In the genomic region with DNA sequence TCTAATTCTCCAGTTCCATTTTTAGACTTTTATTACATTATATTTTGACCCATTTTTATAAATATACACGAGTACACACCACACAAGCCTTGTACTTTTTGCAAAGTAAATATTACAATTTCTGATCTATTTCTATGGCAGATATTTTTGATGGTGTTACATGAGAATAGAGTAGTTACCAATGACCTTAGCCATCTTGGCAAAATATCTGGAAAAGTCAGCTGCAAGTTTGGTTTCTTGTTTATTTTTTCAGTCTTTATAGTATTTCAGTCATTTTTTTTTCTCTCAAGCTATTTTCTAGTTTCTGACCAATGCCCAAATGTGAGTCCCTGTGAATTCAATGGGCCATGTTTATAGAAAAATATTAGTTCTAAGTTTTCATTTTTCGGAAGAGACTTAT, we compare ENCODE assay signal across 28 cellular contexts.
"Had no signal": no experiment of that assay in that cellular context is flagged by ENCODE, and none has a peak within 500 bp of the region (broad histone marks: within the 10 kb centered on the region; RNA-seq: fewer than 3 reads in every experiment).

No MANE protein-coding gene starts in this region.

- DNase-seq: hypothalamus; immature natural killer cell; kidney; left colon; left lung; lower lobe of right lung; mammary epithelial cell; mesenchymal stem cell; naive thymus-derived CD8-positive, alpha-beta T cell; nucleus accumbens; pancreas; posterior cingulate gyrus; retina; right cardiac atrium; spleen; stimulated activated CD4-positive, alpha-beta T cell treated with anti-CD3 and anti-CD28 coated beads, Interleukin-4, amount 100 ng/mL, for 24 hours; stimulated activated naive CD4-positive, alpha-beta T cell; tibial artery; trophoblast cell; upper lobe of right lung had no signal

- H3K27me3 ChIP-seq: left lung, pancreas, spleen, suprapubic skin, tibial artery, upper lobe of right lung had no signal

- FAIRE-seq: islet of Langerhans, kidney, pancreas, urothelium cell line had no signal

- H3K36me3 ChIP-seq: left lung, lower lobe of right lung, pancreas, prostate gland, spleen, suprapubic skin, thoracic aorta, tibial artery, upper lobe of right lung had no signal

- H3K4me1 ChIP-seq: left lung, prostate gland, spleen, suprapubic skin, tibial artery had no signal

- H3K4me3 ChIP-seq: left lung, lower lobe of right lung, pancreas, prostate gland, skin epidermis, spleen, suprapubic skin, thoracic aorta, tibial artery, upper lobe of right lung had no signal

- H3K9me3 ChIP-seq: left lung, lower lobe of right lung, pancreas, prostate gland, spleen, suprapubic skin, thoracic aorta, tibial artery, upper lobe of right lung had no signal

- ATAC-seq: left colon; left lung; lower lobe of right lung; naive thymus-derived CD8-positive, alpha-beta T cell; right cardiac atrium; sciatic nerve; stimulated activated effector memory CD8-positive, alpha-beta T cell treated with anti-CD3 and anti-CD28 coated beads, Interleukin-12 subunit alpha, Interleukin-12 subunit beta, amount 100 ng/mL, for 72 hours; upper lobe of right lung had no signal

- H3K27ac ChIP-seq: left lung, lower lobe of right lung, prostate gland, skin epidermis, spleen, suprapubic skin, thoracic aorta, tibial artery, upper lobe of right lung had no signal
